ENCODE assay signal across 16 cellular contexts in the genomic region with DNA sequence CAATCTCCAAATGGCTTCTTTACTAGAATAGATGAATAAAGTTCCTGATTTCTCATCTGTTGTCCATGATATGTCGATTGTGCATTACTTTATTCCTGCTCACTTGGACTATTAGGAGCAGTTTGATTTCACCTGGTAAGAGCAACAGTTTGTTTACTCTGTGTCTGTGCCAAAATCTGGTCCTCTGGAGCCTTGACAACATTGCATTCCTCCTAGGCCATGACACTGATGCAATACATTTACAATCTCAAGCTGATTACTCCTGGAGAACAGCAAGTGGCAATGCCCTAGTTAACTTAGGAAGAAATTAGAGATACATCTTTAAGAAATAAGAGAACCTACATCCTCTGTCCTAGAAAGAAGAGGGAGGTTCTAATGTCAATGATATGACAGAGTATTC.
DNase-seq lines count a peak whose midpoint lies in the region; ATAC-seq and TF ChIP-seq lines count a peak whose summit lies in the region.
"Had no signal": no experiment of that assay in that cellular context is flagged by ENCODE, and none has a peak within 500 bp of the region (broad histone marks: within the 10 kb centered on the region; RNA-seq: fewer than 3 reads in every experiment).

No MANE protein-coding gene starts in this region.

- H4K20me1 ChIP-seq in PC-3 (ENCODE audit: low read length): no peaks in the 10 kb centered on the region

- H3K4me1 ChIP-seq in PC-3 (ENCODE audit: insufficient read depth, low read length): peaks cover 38% of the 10 kb centered on the region
- H3K4me1 ChIP-seq in stomach: peaks cover 0 to 6% (median 2%) of the 10 kb centered on the region in 4 donors

- ATAC-seq in PC-3 (peak; percentile 55), GM18520 (IDR thresholded peaks at IDR 0.05; ENCODE audit: unreplicated experiment) (no peak)
- ATAC-seq: activated CD8-positive, alpha-beta memory T cell treated with anti-CD3 and anti-CD28 coated beads, Interleukin-2, amount 10 ng/mL, durations not matched to agents 7 days and 5 days had no signal

- 30 to 66% (median 42%) methylated on average over 1 of the region's 1 CpG for WGBS in stomach, 5 donors

- H2AFZ ChIP-seq in PC-3 (ENCODE audit: low read length): no peak overlapping the region

- H3K9me3 ChIP-seq in PC-3 (ENCODE audit: low read length) (no peaks in the 10 kb centered on the region), stomach (no peaks in the 10 kb centered on the region)
- H3K9me3 ChIP-seq: thoracic aorta had no signal

- TF ChIP-seq EP300 in stomach (IDR thresholded peaks at IDR 0.05): no peak

- POLR2A ChIA-PET in PC-3 (lab: Charles Lee; ENCODE audit: unreplicated experiment): no interaction called here

- H3K36me3 ChIP-seq in PC-3 (ENCODE audit: low read depth, low read length) (no peaks in the 10 kb centered on the region), stomach (peaks cover 0 to 5% (median 1%) of the 10 kb centered on the region in 4 donors)
- H3K36me3 ChIP-seq: thoracic aorta had no signal

- no peak overlapping the region for H3K27ac ChIP-seq in PC-3 (ENCODE audit: low read length)
- H3K27ac ChIP-seq in stomach: no peak overlapping the region
- no peak overlapping the region for H3K27ac ChIP-seq in dorsolateral prefrontal cortex
- H3K27ac ChIP-seq: thoracic aorta had no signal

- no peak overlapping the region for H3K9ac ChIP-seq in PC-3 (ENCODE audit: low read length)

- CTCF ChIA-PET in PC-3 (lab: Charles Lee): no interaction called here

- TF ChIP-seq CTCF in PC-3 (conservative IDR thresholded peaks at IDR 0.05; ENCODE audit: low read depth, low read length): no peak
- no peak for TF ChIP-seq CTCF in stomach (IDR thresholded peaks at IDR 0.05)
- no peak for TF ChIP-seq CTCF in dorsolateral prefrontal cortex (IDR thresholded peaks at IDR 0.05 in 54 of 56, conservative IDR thresholded peaks at IDR 0.05 in 2 of 56; ENCODE audit: low read depth in 1 of 56, partially characterized antibody in 56 of 56)

- H3K9me2 ChIP-seq in PC-3 (replicated peaks; ENCODE audit: low read length): no peaks in the 10 kb centered on the region

- no TSS peak for BruUV-seq in PC-3 (replicated peaks; lab: Mats Ljungman, UMichigan)

- no peak for TF ChIP-seq POLR2A in stomach (IDR thresholded peaks at IDR 0.05)

- intact Hi-C loops in PC-3 (cut with micrococcal nuclease) (loop anchor here (5.0 kb wide), 1 partner anchor 38 kb away; no protein-coding TSS in a partner anchor), stomach (cut with DNase I; ENCODE audit: low total_unique reads) (no loop called here), dorsolateral prefrontal cortex (cut with DNase I) (no loop called here)

- no peaks in the 10 kb centered on the region for H3K27me3 ChIP-seq in PC-3 (ENCODE audit: low read length)
- H3K27me3 ChIP-seq in stomach: no peaks in the 10 kb centered on the region
- no peaks in the 10 kb centered on the region for H3K27me3 ChIP-seq in dorsolateral prefrontal cortex

- no peak overlapping the region; the same call in 1 of the 2 replicates for H3K4me2 ChIP-seq in PC-3 (ENCODE audit: low read length)

- peak; percentile 7 for DNase-seq in DMS53 (lab: John Stamatoyannopoulos, UW)
- no peak for DNase-seq in DMS53 treated with DMSO at 0.1 percent for 48 hours (lab: John Stamatoyannopoulos, UW; ENCODE audit: unreplicated experiment)
- DNase-seq in PC-3: peak; percentile 74
- peak; percentile 53 for DNase-seq in fibroblast of the conjunctiva (ENCODE audit: low read depth)
- DNase-seq in stomach: peak; percentile 59
- no peak for DNase-seq in dorsolateral prefrontal cortex
- DNase-seq in DMS79 treated with DMSO at 0.1 percent for 48 hours (lab: John Stamatoyannopoulos, UW): no peak
- DNase-seq: activated CD8-positive, alpha-beta memory T cell treated with anti-CD3 and anti-CD28 coated beads, Interleukin-2, amount 10 ng/mL, durations not matched to agents 7 days and 5 days; activated naive CD4-positive, alpha-beta T cell treated with anti-CD3 and anti-CD28 coated beads, Interleukin-2, amount 50 U/mL, for 16 hours; cortex of kidney; GOT3; kidney glomerular epithelial cell; NCI-H526; SIG-M5 had no signal

- H3F3A ChIP-seq in PC-3 (ENCODE audit: low read length, unreplicated experiment): peaks cover 7% of the 10 kb centered on the region

- no peaks in the 10 kb centered on the region for H3K79me2 ChIP-seq in PC-3 (ENCODE audit: low read length)

- no peak overlapping the region for H3K4me3 ChIP-seq in PC-3 (ENCODE audit: low read length)
- no peak overlapping the region for H3K4me3 ChIP-seq in stomach
- no peak overlapping the region for H3K4me3 ChIP-seq in dorsolateral prefrontal cortex
- H3K4me3 ChIP-seq: thoracic aorta had no signal

Comparison
In these comparisons a context has a peak if more than half of its experiments do, and no peak if none do; other contexts are left out.
1. DNase-seq: peak in DMS53 (single experiment), PC-3 (single experiment), fibroblast of the conjunctiva (single experiment) and stomach (single experiment); none in DMS53 treated with DMSO at 0.1 percent for 48 hours (single experiment), dorsolateral prefrontal cortex (0 of 10) and DMS79 treated with DMSO at 0.1 percent for 48 hours (single experiment).